Comparison of ENCODE assay signal across 8 cellular contexts in genomic region chr1:246724725-246725095, GRCh38. TPM values are rescaled to one million over a fixed set of nuclear protein-coding genes. Genes with fewer than 3 reads are reported as not detected.
DNase-seq lines count a peak whose midpoint lies in the region; ATAC-seq and TF ChIP-seq lines count a peak whose summit lies in the region.

No MANE protein-coding gene starts in this region.

- H3K9me3 ChIP-seq in CD8-positive, alpha-beta T cell (ENCODE audit: low read length) = no peaks in the 10 kb centered on the region
- peaks cover 4% of the 10 kb centered on the region for H3K9me3 ChIP-seq in OCI-LY1 (ENCODE audit: low read length)
- no peaks in the 10 kb centered on the region for H3K9me3 ChIP-seq in mammary epithelial cell (replicated peaks; ENCODE audit: insufficient read depth, low read length)
- H3K9me3 ChIP-seq in stomach smooth muscle (ENCODE audit: control insufficient read depth in 2 of 2, low read length in 2 of 2) = no peaks in the 10 kb centered on the region

- H4K20me1 ChIP-seq in OCI-LY1 (ENCODE audit: insufficient read depth, low read length) = no peaks in the 10 kb centered on the region
- no peaks in the 10 kb centered on the region for H4K20me1 ChIP-seq in mammary epithelial cell (ENCODE audit: insufficient read depth, low read length)

- H3K4me1 Mint-ChIP-seq in CD8-positive, alpha-beta T cell (ENCODE audit: low read depth) = peaks cover 16% of the 10 kb centered on the region

- dilution Hi-C loops in mammary epithelial cell (cut with HindIII; ENCODE audit: low sequenced_read_pairs) = no loop called here

- peak overlapping the region; percentile 58 for H3K27ac ChIP-seq in CD8-positive, alpha-beta T cell (ENCODE audit: low read depth, low read length)
- H3K27ac ChIP-seq in OCI-LY1 (ENCODE audit: low read depth, low read length, poor library complexity, severe bottlenecking) (peak overlapping the region; percentile 50), mammary epithelial cell (ENCODE audit: insufficient read depth, low read depth, low read length) (no peak overlapping the region), layer of hippocampus (ENCODE audit: low read depth, low read length) (peak overlapping the region; percentile 75), stomach smooth muscle (ENCODE audit: low read length) (peak overlapping the region; percentile 71)

- H3K36me3 Mint-ChIP-seq in CD8-positive, alpha-beta T cell = peaks cover 34% of the 10 kb centered on the region

- H3K27me3 ChIP-seq in CD8-positive, alpha-beta T cell (ENCODE audit: insufficient read depth, low read length) = no peaks in the 10 kb centered on the region
- H3K27me3 ChIP-seq in OCI-LY1 (ENCODE audit: insufficient read depth, low read length) (no peaks in the 10 kb centered on the region), mammary epithelial cell (ENCODE audit: insufficient read depth, low read length) (no peaks in the 10 kb centered on the region), layer of hippocampus (ENCODE audit: control insufficient read depth, insufficient read depth, low read length) (no peaks in the 10 kb centered on the region), stomach smooth muscle (ENCODE audit: control insufficient read depth in 1 of 2, insufficient read depth in 2 of 2, low read length in 2 of 2) (no peaks in the 10 kb centered on the region)

- H3K4me3 Mint-ChIP-seq in CD8-positive, alpha-beta T cell = peak overlapping the region; percentile 93

- ATAC-seq in CD8-positive, alpha-beta T cell = peak; percentile 37
- peak; percentile 43 for ATAC-seq in GM19035 (IDR thresholded peaks at IDR 0.05; ENCODE audit: unreplicated experiment)
- peak; percentile 6 for ATAC-seq in HG03342 (IDR thresholded peaks at IDR 0.05; ENCODE audit: unreplicated experiment)

- TF ChIP-seq CTCF in CD8-positive, alpha-beta T cell (IDR thresholded peaks at IDR 0.05) = no peak
- no peak for TF ChIP-seq CTCF in OCI-LY1 (IDR thresholded peaks at IDR 0.05; ENCODE audit: low read length)
- no peak for TF ChIP-seq CTCF in mammary epithelial cell (conservative IDR thresholded peaks at IDR 0.05 in 1 of 2, IDR thresholded peaks at IDR 0.05 in 1 of 2; ENCODE audit: extremely low read depth in 1 of 2, insufficient read depth in 1 of 2, low read depth in 1 of 2, low read length in 2 of 2)

- H3K79me2 ChIP-seq in OCI-LY1 (ENCODE audit: insufficient read depth, low read length) (peaks cover 10% of the 10 kb centered on the region; the same call in 1 of the 2 replicates), mammary epithelial cell (ENCODE audit: insufficient read depth, low read length) (no peaks in the 10 kb centered on the region)

- POLR2A ChIA-PET in CD8-positive, alpha-beta T cell (lab: Charles Lee) = no interaction called here

- peak overlapping the region; percentile 96 for H3K9ac ChIP-seq in OCI-LY1 (ENCODE audit: low read length)
- no peak overlapping the region for H3K9ac ChIP-seq in mammary epithelial cell (ENCODE audit: insufficient read depth, low read length)
- peak overlapping the region; percentile 71 to 84 for H3K9ac ChIP-seq in stomach smooth muscle (ENCODE audit: low read length in 2 of 2)

- peaks cover 21% of the 10 kb centered on the region for H3K9me3 Mint-ChIP-seq in CD8-positive, alpha-beta T cell

- DNase-seq in CD8-positive, alpha-beta T cell = no peak
- no peak for DNase-seq in mammary epithelial cell
- DNase-seq in occipital lobe (lab: John Stamatoyannopoulos, UW) = no peak

- H3K4me2 ChIP-seq in OCI-LY1 (ENCODE audit: low read length) (peak overlapping the region; percentile 74), mammary epithelial cell (ENCODE audit: insufficient read depth, low read depth, low read length) (peak overlapping the region; percentile 95)

- no TSS peak for BruUV-seq in mammary epithelial cell (replicated peaks; lab: Mats Ljungman, UMichigan)

- CTCF ChIA-PET in CD8-positive, alpha-beta T cell (lab: Charles Lee) = interaction anchor here (0.9 to 1.3 kb wide), 2 partner anchors 8 to 236 kb away, joined by 3 read pairs; no protein-coding TSS in a partner anchor
- CTCF ChIA-PET in mammary epithelial cell (lab: Charles Lee; ENCODE audit: low non-redundant PET) = no interaction called here

- H3K9me2 ChIP-seq in OCI-LY1 (ENCODE audit: low read depth, low read length) = no peaks in the 10 kb centered on the region

- H3K36me3 ChIP-seq in CD8-positive, alpha-beta T cell (ENCODE audit: insufficient read depth, low read length) = no peaks in the 10 kb centered on the region
- H3K36me3 ChIP-seq in OCI-LY1 (ENCODE audit: insufficient read depth, low read length) (peaks cover 37% of the 10 kb centered on the region), mammary epithelial cell (ENCODE audit: insufficient read depth, low read length) (no peaks in the 10 kb centered on the region), stomach smooth muscle (ENCODE audit: control insufficient read depth in 2 of 2, insufficient read depth in 2 of 2, low read length in 2 of 2) (peaks cover 5 to 7% of the 10 kb centered on the region in 2 donors)

- peak overlapping the region; percentile 76 for H3K27ac Mint-ChIP-seq in CD8-positive, alpha-beta T cell

- H3K27me3 Mint-ChIP-seq in CD8-positive, alpha-beta T cell (ENCODE audit: low read depth) = no peaks in the 10 kb centered on the region

- peak overlapping the region; percentile 79 for H3K4me3 ChIP-seq in CD8-positive, alpha-beta T cell (ENCODE audit: low read depth, low read length)
- H3K4me3 ChIP-seq in OCI-LY1 (ENCODE audit: low read depth, low read length, poor library complexity, severe bottlenecking) = peak overlapping the region; percentile 95
- peak overlapping the region; percentile 60 to 69 (median 62) for H3K4me3 ChIP-seq in mammary epithelial cell (replicated peaks in 1 of 3; ENCODE audit: insufficient read depth in 1 of 3, low read depth in 2 of 3, low read length in 3 of 3)
- peak overlapping the region; percentile 86 to 88 for H3K4me3 ChIP-seq in stomach smooth muscle (ENCODE audit: low read length in 2 of 2)

- H3F3A ChIP-seq in OCI-LY1 (ENCODE audit: insufficient read depth, low read length) = no peaks in the 10 kb centered on the region

- WGBS in mammary epithelial cell (ENCODE audit: low coverage, missing lambda C conversion rate) = 0% methylated on average over 6 of the region's 14 CpGs

- H2AFZ ChIP-seq in OCI-LY1 (ENCODE audit: low read length) (peak overlapping the region; percentile 61; the same call in 1 of the 2 replicates), mammary epithelial cell (ENCODE audit: low read depth, low read length) (peak overlapping the region; percentile 89)

- intact Hi-C loops in CD8-positive, alpha-beta T cell (cut with DNase I, micrococcal nuclease) = loop anchor here in 1 of 2 experiments (1.0 to 10.0 kb wide), 3 partner anchors 26 to 217 kb away; partner anchors contain the start of genes CNST, SMYD3 and TFB2M
- intact Hi-C loops in mammary epithelial cell (cut with micrococcal nuclease) = no loop called here

- H3K4me1 ChIP-seq in CD8-positive, alpha-beta T cell (ENCODE audit: insufficient read depth, low read length) = no peaks in the 10 kb centered on the region
- H3K4me1 ChIP-seq in OCI-LY1 (ENCODE audit: insufficient read depth, low read length, severe bottlenecking) (peaks cover 19% of the 10 kb centered on the region), mammary epithelial cell (ENCODE audit: insufficient read depth, low read length) (peaks cover 3% of the 10 kb centered on the region), stomach smooth muscle (ENCODE audit: control insufficient read depth, insufficient read depth, low read length) (peaks cover 8% of the 10 kb centered on the region)

- in situ Hi-C loops in mammary epithelial cell (cut with MboI; ENCODE audit: low sequenced_read_pairs in 2 of 2) = loop anchor here in 1 of 2 donors (25.0 kb wide), 1 partner anchor 1562 kb away; the partner anchor contains the start of gene KIF26B

RNA-seq across cellular contexts. Expression of gene SCCPDH, which starts 0.5 kb away (rescaled TPM):
- 1 to 10 TPM; 5.4 to 6.0 TPM for total RNA-seq in CD8-positive, alpha-beta T cell
- total RNA-seq in mammary epithelial cell (1 to 10 TPM; 1.6 to 9.7 TPM), occipital lobe (53.2 TPM)
- polyA plus RNA-seq in mammary epithelial cell = 5.2 TPM
- polyA minus RNA-seq in mammary epithelial cell = 1.3 TPM
